ENCODE assay signal across 15 cellular contexts in genomic region chr2:128373346-128374000, GRCh38. TPM values are rescaled to one million over a fixed set of nuclear protein-coding genes. Genes with fewer than 3 reads are reported as not detected.
DNase-seq lines count a peak whose midpoint lies in the region; ATAC-seq and TF ChIP-seq lines count a peak whose summit lies in the region.
"Had no signal": no experiment of that assay in that cellular context is flagged by ENCODE, and none has a peak within 500 bp of the region (broad histone marks: within the 10 kb centered on the region; RNA-seq: fewer than 3 reads in every experiment).

No MANE protein-coding gene starts in this region.

- H3K27ac ChIP-seq in RWPE2 (ENCODE audit: poor library complexity, severe bottlenecking), result no peak overlapping the region
- no peak overlapping the region for H3K27ac ChIP-seq in endodermal cell (ENCODE audit: low read depth, low read length)
- H3K27ac ChIP-seq in neural progenitor cell, result no peak overlapping the region
- no peak overlapping the region for H3K27ac ChIP-seq in tibial artery

- H3K79me2 ChIP-seq in neural progenitor cell (ENCODE audit: low read depth), result no peaks in the 10 kb centered on the region

- peaks cover 20% of the 10 kb centered on the region for H3K9me3 Mint-ChIP-seq in endodermal cell
- no peaks in the 10 kb centered on the region for H3K9me3 Mint-ChIP-seq in neural progenitor cell
- no peaks in the 10 kb centered on the region for H3K9me3 Mint-ChIP-seq in activated naive CD4-positive, alpha-beta T cell treated with anti-CD3 and anti-CD28 coated beads for 36 hours
- H3K9me3 Mint-ChIP-seq: activated naive CD4-positive, alpha-beta T cell treated with anti-CD3 and anti-CD28 coated beads, Interleukin-2, amount 50 U/mL, for 24 hours had no signal

- H3K4me1 Mint-ChIP-seq in endodermal cell (peaks cover 9% of the 10 kb centered on the region), neural progenitor cell (peaks cover 48% of the 10 kb centered on the region)
- H3K4me1 Mint-ChIP-seq in activated naive CD4-positive, alpha-beta T cell treated with anti-CD3 and anti-CD28 coated beads for 36 hours (ENCODE audit: low read depth), result no peaks in the 10 kb centered on the region
- H3K4me1 Mint-ChIP-seq: activated CD4-positive, alpha-beta T cell treated with anti-CD3 and anti-CD28 coated beads for 36 hours; activated naive CD4-positive, alpha-beta T cell treated with anti-CD3 and anti-CD28 coated beads, Interleukin-2, amount 50 U/mL, for 24 hours had no signal

- no peaks in the 10 kb centered on the region for H3K9me3 ChIP-seq in RWPE2 (ENCODE audit: severe bottlenecking)
- no peaks in the 10 kb centered on the region for H3K9me3 ChIP-seq in endodermal cell (ENCODE audit: control insufficient read depth, low read length)
- no peaks in the 10 kb centered on the region for H3K9me3 ChIP-seq in neural progenitor cell (ENCODE audit: low read depth)
- H3K9me3 ChIP-seq in tibial artery, result no peaks in the 10 kb centered on the region

- 93 to 100% methylated on average over 6 to 11 of the region's 12 CpGs for WGBS in endodermal cell (ENCODE audit: insufficient coverage in 1 of 2, insufficient read length in 1 of 2), 2 experiments

- H3K4me3 Mint-ChIP-seq in endodermal cell (no peak overlapping the region), neural progenitor cell (no peak overlapping the region)
- H3K4me3 Mint-ChIP-seq in activated naive CD4-positive, alpha-beta T cell treated with anti-CD3 and anti-CD28 coated beads for 36 hours, result no peak overlapping the region
- H3K4me3 Mint-ChIP-seq: activated CD4-positive, alpha-beta T cell treated with anti-CD3 and anti-CD28 coated beads for 36 hours; activated naive CD4-positive, alpha-beta T cell treated with anti-CD3 and anti-CD28 coated beads, Interleukin-2, amount 50 U/mL, for 24 hours had no signal

- no peak overlapping the region for H2AFZ ChIP-seq in neural progenitor cell (replicated peaks)

- no peak overlapping the region for H3K9ac ChIP-seq in endodermal cell (ENCODE audit: extremely low read depth, low read length, poor library complexity, severe bottlenecking)
- H3K9ac ChIP-seq in neural progenitor cell, result no peak overlapping the region

- H3K27me3 ChIP-seq in RWPE2 (ENCODE audit: insufficient read depth, poor library complexity, severe bottlenecking) (no peaks in the 10 kb centered on the region), endodermal cell (ENCODE audit: control insufficient read depth, insufficient read depth, low read length, poor library complexity, severe bottlenecking) (no peaks in the 10 kb centered on the region), neural progenitor cell (no peaks in the 10 kb centered on the region), tibial artery (no peaks in the 10 kb centered on the region)

- H3K27ac Mint-ChIP-seq in endodermal cell (peak overlapping the region; percentile 39), neural progenitor cell (peak overlapping the region; percentile 60)
- H3K27ac Mint-ChIP-seq in activated naive CD4-positive, alpha-beta T cell treated with anti-CD3 and anti-CD28 coated beads for 36 hours, result no peak overlapping the region
- H3K27ac Mint-ChIP-seq: activated CD4-positive, alpha-beta T cell treated with anti-CD3 and anti-CD28 coated beads for 36 hours; activated naive CD4-positive, alpha-beta T cell treated with anti-CD3 and anti-CD28 coated beads, Interleukin-2, amount 50 U/mL, for 24 hours had no signal

- ATAC-seq in RWPE2 (ENCODE audit: low read depth) (0 out of 3 replicates have a peak, but pooled peaks have one; percentile 17), HG03432 (IDR thresholded peaks at IDR 0.05; ENCODE audit: unreplicated experiment) (no peak)
- ATAC-seq: activated CD4-positive, alpha-beta T cell treated with anti-CD3 and anti-CD28 coated beads for 36 hours had no signal

- CTCF ChIA-PET in activated naive CD4-positive, alpha-beta T cell treated with anti-CD3 and anti-CD28 coated beads for 36 hours (lab: Charles Lee), result no interaction called here

- TF ChIP-seq CTCF in RWPE2 (IDR thresholded peaks at IDR 0.05; ENCODE audit: poor library complexity, severe bottlenecking) (no peak), endodermal cell (conservative IDR thresholded peaks at IDR 0.05) (no peak), neural progenitor cell (IDR thresholded peaks at IDR 0.05) (no peak), tibial artery (IDR thresholded peaks at IDR 0.05) (no peak)

- DNase-seq in RWPE2 (ENCODE audit: low spot score) (no peak), endodermal cell (no peak), neural progenitor cell (ENCODE audit: low spot score) (no peak), tibial artery (peak; percentile 5 to 18), LoVo (ENCODE audit: low spot score) (no peak), COR-L47 (lab: John Stamatoyannopoulos, UW) (no peak)
- no peak for DNase-seq in activated naive CD4-positive, alpha-beta T cell treated with anti-CD3 and anti-CD28 coated beads for 36 hours
- DNase-seq: activated CD4-positive, alpha-beta T cell treated with anti-CD3 and anti-CD28 coated beads for 36 hours; activated CD8-positive, alpha-beta memory T cell treated with anti-CD3 and anti-CD28 coated beads, Interleukin-2, amount 50 U/mL, for 4 hours; GF-D8; NCI-H187; substantia nigra; T-helper 9 cell had no signal

- H3K4me1 ChIP-seq in RWPE2 (ENCODE audit: insufficient read depth, poor library complexity, severe bottlenecking), result no peaks in the 10 kb centered on the region
- peaks cover 6% of the 10 kb centered on the region for H3K4me1 ChIP-seq in endodermal cell (ENCODE audit: control insufficient read depth, insufficient read depth, low read length)
- H3K4me1 ChIP-seq in neural progenitor cell, result peaks cover 25% of the 10 kb centered on the region
- peaks cover 0 to 53% (median 31%) of the 10 kb centered on the region in 4 donors for H3K4me1 ChIP-seq in tibial artery

- H3K27me3 Mint-ChIP-seq in endodermal cell (ENCODE audit: insufficient read depth), result no peaks in the 10 kb centered on the region
- H3K27me3 Mint-ChIP-seq in neural progenitor cell (ENCODE audit: insufficient read depth, low read depth), result peaks cover 11% of the 10 kb centered on the region
- no peaks in the 10 kb centered on the region for H3K27me3 Mint-ChIP-seq in activated naive CD4-positive, alpha-beta T cell treated with anti-CD3 and anti-CD28 coated beads for 36 hours (ENCODE audit: low read depth)
- H3K27me3 Mint-ChIP-seq: activated CD4-positive, alpha-beta T cell treated with anti-CD3 and anti-CD28 coated beads for 36 hours; activated naive CD4-positive, alpha-beta T cell treated with anti-CD3 and anti-CD28 coated beads, Interleukin-2, amount 50 U/mL, for 24 hours had no signal

- no peaks in the 10 kb centered on the region for H4K20me1 ChIP-seq in neural progenitor cell (ENCODE audit: low read depth)

- H3K36me3 Mint-ChIP-seq in endodermal cell (ENCODE audit: low read depth) (peaks cover 7% of the 10 kb centered on the region), neural progenitor cell (no peaks in the 10 kb centered on the region)
- no peaks in the 10 kb centered on the region for H3K36me3 Mint-ChIP-seq in activated naive CD4-positive, alpha-beta T cell treated with anti-CD3 and anti-CD28 coated beads for 36 hours (ENCODE audit: low read depth)
- H3K36me3 Mint-ChIP-seq: activated naive CD4-positive, alpha-beta T cell treated with anti-CD3 and anti-CD28 coated beads, Interleukin-2, amount 50 U/mL, for 24 hours had no signal

- peaks cover 19% of the 10 kb centered on the region for H3F3A ChIP-seq in neural progenitor cell (ENCODE audit: low read depth)

- no peak overlapping the region for H3K4me2 ChIP-seq in neural progenitor cell

- no peaks in the 10 kb centered on the region for H3K36me3 ChIP-seq in RWPE2 (ENCODE audit: low read depth)
- no peaks in the 10 kb centered on the region for H3K36me3 ChIP-seq in endodermal cell (ENCODE audit: control insufficient read depth, insufficient read depth, low read length)
- H3K36me3 ChIP-seq in neural progenitor cell, result no peaks in the 10 kb centered on the region
- H3K36me3 ChIP-seq in tibial artery, result no peaks in the 10 kb centered on the region

- H3K4me3 ChIP-seq in RWPE2 (ENCODE audit: severe bottlenecking) (no peak overlapping the region), endodermal cell (ENCODE audit: low read length) (no peak overlapping the region), neural progenitor cell (no peak overlapping the region), tibial artery (no peak overlapping the region)

- intact Hi-C loops in tibial artery (cut with DNase I; ENCODE audit: low total_unique reads), result no loop called here
- intact Hi-C loops in activated naive CD4-positive, alpha-beta T cell treated with anti-CD3 and anti-CD28 coated beads for 36 hours (cut with micrococcal nuclease), result no loop called here

RNA-seq across cellular contexts. Expression of gene HS6ST1, which starts 54.8 kb away (rescaled TPM):
- 100 to 1,000 TPM in 1 of 2 donors, 10 to 100 TPM in 1; 93.0 to 106 TPM for total RNA-seq in endodermal cell
- 81.5 TPM for polyA plus RNA-seq in endodermal cell (2013, experiment 1 of 2)
- 79.0 TPM for polyA plus RNA-seq in endodermal cell (2013, experiment 2 of 2)
- total RNA-seq in neural progenitor cell (ENCODE audit: low replicate concordance), result 31.1 and 71.0 TPM in 2 replicates
- 1 to 10 TPM; 8.1 to 8.2 TPM for total RNA-seq in activated naive CD4-positive, alpha-beta T cell treated with anti-CD3 and anti-CD28 coated beads for 36 hours

Comparison
In these comparisons a context has a peak if more than half of its experiments do, and no peak if none do; other contexts are left out.
1. DNase-seq: peak in tibial artery (2 of 2); none in RWPE2 (single experiment), endodermal cell (single experiment), neural progenitor cell (single experiment), LoVo (single experiment), activated naive CD4-positive, alpha-beta T cell treated with anti-CD3 and anti-CD28 coated beads for 36 hours (single experiment) and COR-L47 (single experiment).